Comparison of ENCODE assay signal across 13 cellular contexts in the genomic region with DNA sequence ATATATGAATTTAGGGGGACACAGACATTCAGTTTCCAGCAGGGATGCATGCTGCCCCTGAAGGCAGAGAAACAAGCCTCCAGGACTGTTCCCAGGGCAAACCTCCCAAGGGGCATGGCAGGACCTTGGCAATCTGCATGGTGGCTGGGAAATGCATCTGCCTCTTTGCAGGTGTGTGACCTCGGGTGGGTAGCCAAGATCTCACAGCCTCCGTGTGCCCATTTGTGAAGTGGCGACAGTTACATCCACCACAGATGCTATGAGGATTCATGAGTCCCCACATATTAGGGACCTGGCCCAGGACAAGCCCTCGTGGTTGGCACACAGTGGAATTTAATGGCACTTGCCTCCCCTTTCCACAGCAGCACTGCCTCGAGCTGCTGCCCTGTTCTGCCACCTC. TPM values are rescaled to one million over a fixed set of nuclear protein-coding genes. Genes with fewer than 3 reads are reported as not detected.
DNase-seq lines count a peak whose midpoint lies in the region; ATAC-seq, FAIRE-seq and TF ChIP-seq lines count a peak whose summit lies in the region.
"Had no signal": no experiment of that assay in that cellular context is flagged by ENCODE, and none has a peak within 500 bp of the region (broad histone marks: within the 10 kb centered on the region; RNA-seq: fewer than 3 reads in every experiment).

No MANE protein-coding gene starts in this region.

- no peak for TF ChIP-seq CTCF in RWPE2 (IDR thresholded peaks at IDR 0.05; ENCODE audit: poor library complexity, severe bottlenecking)
- TF ChIP-seq CTCF in keratinocyte (optimal IDR thresholded peaks at IDR 0.05 in 1 of 3, IDR thresholded peaks at IDR 0.05 in 1 of 3, conservative IDR thresholded peaks at IDR 0.05 in 1 of 3; ENCODE audit: extremely low read depth in 1 of 3, insufficient read depth in 2 of 3, low read length in 3 of 3) = no peak
- TF ChIP-seq CTCF in stomach (IDR thresholded peaks at IDR 0.05) = no peak

- H3K4me2 ChIP-seq in keratinocyte (ENCODE audit: control insufficient read depth, extremely low read depth, insufficient read depth, low read depth, low read length) = no peak overlapping the region

- dilution Hi-C loops in keratinocyte (cut with MboI; ENCODE audit: extremely low pct_ligation_motif_present, low sequenced_read_pairs) = no loop called here

- FAIRE-seq in keratinocyte (lab: Jason Lieb, UNC) (no peak), HTR-8/SVneo (lab: Jason Lieb, UNC) (no peak)
- FAIRE-seq: A204.1 had no signal

- peak overlapping the region; percentile 13 for H3K9ac ChIP-seq in keratinocyte (ENCODE audit: control insufficient read depth, extremely low read depth, insufficient read depth, low read length)

- H3K4me3 ChIP-seq in RWPE2 (ENCODE audit: severe bottlenecking) (no peak overlapping the region), keratinocyte (ENCODE audit: control insufficient read depth in 2 of 3, extremely low read depth in 1 of 3, insufficient read depth in 2 of 3, low read depth in 1 of 3, low read length in 3 of 3) (no peak overlapping the region), stomach (no peak overlapping the region)
- H3K4me3 ChIP-seq: colonic mucosa, MG63, upper lobe of left lung had no signal

- H3K27me3 ChIP-seq in RWPE2 (ENCODE audit: insufficient read depth, poor library complexity, severe bottlenecking) (no peaks in the 10 kb centered on the region), keratinocyte (ENCODE audit: control insufficient read depth, extremely low read depth, insufficient read depth, low read length) (no peaks in the 10 kb centered on the region), stomach (no peaks in the 10 kb centered on the region)
- H3K27me3 ChIP-seq: colonic mucosa, MG63, upper lobe of left lung had no signal

- H3K27ac ChIP-seq in RWPE2 (ENCODE audit: poor library complexity, severe bottlenecking) = peak overlapping the region; percentile 91
- H3K27ac ChIP-seq in keratinocyte (ENCODE audit: control insufficient read depth, insufficient read depth, low read length) = no peak overlapping the region
- H3K27ac ChIP-seq in stomach = peak overlapping the region in 3 of 5 donors; percentile 41 to 77 (median 48)

- H2AFZ ChIP-seq in keratinocyte (ENCODE audit: control insufficient read depth, low read length) = no peak overlapping the region

- H3K4me1 ChIP-seq in RWPE2 (ENCODE audit: insufficient read depth, poor library complexity, severe bottlenecking) = peaks cover 31% of the 10 kb centered on the region
- peaks cover 31% of the 10 kb centered on the region for H3K4me1 ChIP-seq in keratinocyte (ENCODE audit: control insufficient read depth, extremely low read depth, insufficient read depth, low read length)
- peaks cover 15 to 42% (median 39%) of the 10 kb centered on the region in 4 donors for H3K4me1 ChIP-seq in stomach

- intact Hi-C loops in stomach (cut with DNase I; ENCODE audit: low total_unique reads) = no loop called here

- H3K9me3 ChIP-seq in RWPE2 (ENCODE audit: severe bottlenecking) = no peaks in the 10 kb centered on the region
- no peaks in the 10 kb centered on the region for H3K9me3 ChIP-seq in keratinocyte (ENCODE audit: control insufficient read depth, low read depth, low read length)
- H3K9me3 ChIP-seq in stomach = no peaks in the 10 kb centered on the region
- H3K9me3 ChIP-seq: colonic mucosa, MG63, upper lobe of left lung had no signal

- no peak for ATAC-seq in RWPE2 (ENCODE audit: low read depth)
- ATAC-seq in activated T-cell treated with anti-CD3 and anti-CD28 coated beads, Interleukin-2, amount 50 U/mL, for 4 hours = no peak

- no peaks in the 10 kb centered on the region for H3K9me3 Mint-ChIP-seq in T-helper 2 cell treated with Interferon-gamma antibody and Interleukin-4, amounts not matched to agents 5 μg/mL and 100 μg/mL, for 36 hours
- H3K9me3 Mint-ChIP-seq in activated T-cell treated with anti-CD3 and anti-CD28 coated beads, Interleukin-2, amount 50 U/mL, for 4 hours = no peaks in the 10 kb centered on the region

- H3K36me3 ChIP-seq in RWPE2 (ENCODE audit: low read depth) (no peaks in the 10 kb centered on the region), keratinocyte (ENCODE audit: control insufficient read depth in 2 of 2, extremely low read depth in 1 of 2, insufficient read depth in 2 of 2, low read length in 2 of 2) (no peaks in the 10 kb centered on the region), stomach (no peaks in the 10 kb centered on the region)
- H3K36me3 ChIP-seq: colonic mucosa, MG63, upper lobe of left lung had no signal

- H3K4me3 Mint-ChIP-seq in T-helper 2 cell treated with Interferon-gamma antibody and Interleukin-4, amounts not matched to agents 5 μg/mL and 100 μg/mL, for 36 hours = peak overlapping the region; percentile 81
- H3K4me3 Mint-ChIP-seq in activated T-cell treated with anti-CD3 and anti-CD28 coated beads, Interleukin-2, amount 50 U/mL, for 4 hours = no peak overlapping the region

- TF ChIP-seq POLR2A in stomach (IDR thresholded peaks at IDR 0.05) = no peak

- no peaks in the 10 kb centered on the region for H3K79me2 ChIP-seq in keratinocyte (ENCODE audit: control insufficient read depth, insufficient read depth, low read length)

- H3K27me3 Mint-ChIP-seq in T-helper 2 cell treated with Interferon-gamma antibody and Interleukin-4, amounts not matched to agents 5 μg/mL and 100 μg/mL, for 36 hours (ENCODE audit: low read depth) = peaks cover 3% of the 10 kb centered on the region
- H3K27me3 Mint-ChIP-seq in activated T-cell treated with anti-CD3 and anti-CD28 coated beads, Interleukin-2, amount 50 U/mL, for 4 hours (ENCODE audit: low read depth) = peaks cover 9% of the 10 kb centered on the region

- TF ChIP-seq EP300 in stomach (IDR thresholded peaks at IDR 0.05) = no peak

- no peaks in the 10 kb centered on the region for H4K20me1 ChIP-seq in keratinocyte (ENCODE audit: control insufficient read depth, extremely low read depth, insufficient read depth, low read length)

- no peak overlapping the region for H3K27ac Mint-ChIP-seq in T-helper 2 cell treated with Interferon-gamma antibody and Interleukin-4, amounts not matched to agents 5 μg/mL and 100 μg/mL, for 36 hours

- H3K9me1 ChIP-seq in keratinocyte (ENCODE audit: control insufficient read depth, extremely low read depth, insufficient read depth, low read length) = no peaks in the 10 kb centered on the region

- H3K4me1 Mint-ChIP-seq in T-helper 2 cell treated with Interferon-gamma antibody and Interleukin-4, amounts not matched to agents 5 μg/mL and 100 μg/mL, for 36 hours (ENCODE audit: low read depth) = peaks cover 18% of the 10 kb centered on the region
- H3K4me1 Mint-ChIP-seq in activated T-cell treated with anti-CD3 and anti-CD28 coated beads, Interleukin-2, amount 50 U/mL, for 4 hours (ENCODE audit: low read depth) = peaks cover 2% of the 10 kb centered on the region

- no peak for DNase-seq in T-helper 2 cell treated with Interferon-gamma antibody and Interleukin-4, amounts not matched to agents 5 μg/mL and 100 μg/mL, for 36 hours (ENCODE audit: low spot score)
- no peak for DNase-seq in T-helper 2 cell
- no peak for DNase-seq in RWPE2 (ENCODE audit: low spot score)
- no peak for DNase-seq in keratinocyte (ENCODE audit: low read depth, low spot score)
- no peak for DNase-seq in stomach
- DNase-seq in D341Med (ENCODE audit: low spot score) = no peak
- DNase-seq in HTR-8/SVneo (ENCODE audit: insufficient read length, low spot score) = no peak
- no peak for DNase-seq in activated T-cell treated with anti-CD3 and anti-CD28 coated beads, Interleukin-2, amount 50 U/mL, for 4 hours
- DNase-seq: T-helper 9 cell had no signal

- H3K36me3 Mint-ChIP-seq in T-helper 2 cell treated with Interferon-gamma antibody and Interleukin-4, amounts not matched to agents 5 μg/mL and 100 μg/mL, for 36 hours (ENCODE audit: low read depth) = no peaks in the 10 kb centered on the region
- no peaks in the 10 kb centered on the region for H3K36me3 Mint-ChIP-seq in activated T-cell treated with anti-CD3 and anti-CD28 coated beads, Interleukin-2, amount 50 U/mL, for 4 hours (ENCODE audit: insufficient read depth)

- 75 to 92% (median 82%) methylated on average over 4 to 5 of the region's 5 CpGs for WGBS in stomach, 5 donors

RNA-seq across cellular contexts. Expression of a gene that starts 29.9 kb away (rescaled TPM):
- not detected in 3 replicates for polyA plus RNA-seq in keratinocyte
- not detected for polyA plus RNA-seq in keratinocyte (2011; ENCODE audit: low read depth)
- polyA plus RNA-seq in keratinocyte (2011; cell fraction: cytosol; rRNA removed) = not detected in 2 replicates
- not detected in 2 replicates for polyA plus RNA-seq in keratinocyte (2011; cell fraction: nucleus; rRNA removed)
- polyA plus RNA-seq in keratinocyte (2012; ENCODE audit: low replicate concordance) = not detected in 2 replicates
- not detected in 3 replicates for polyA minus RNA-seq in keratinocyte
- polyA minus RNA-seq in keratinocyte (2011; cell fraction: cytosol; rRNA and poly(A)+ RNA removed) = not detected
- polyA minus RNA-seq in keratinocyte (2011; cell fraction: nucleus; rRNA and poly(A)+ RNA removed) = not detected in 2 replicates
- total RNA-seq in stomach = under 1 TPM in 1 of 5 donors, not detected in 4; 0.92 TPM
- not detected for polyA plus RNA-seq in stomach
- total RNA-seq in activated T-cell treated with anti-CD3 and anti-CD28 coated beads, Interleukin-2, amount 50 U/mL, for 4 hours = not detected
- total RNA-seq: upper lobe of left lung had no signal
